In genomic region chr18:64886995-64887394, GRCh38 we compare ENCODE assay signal across 35 cellular contexts.
"Had no signal": no experiment of that assay in that cellular context is flagged by ENCODE, and none has a peak within 500 bp of the region (broad histone marks: within the 10 kb centered on the region; RNA-seq: fewer than 3 reads in every experiment).

No MANE protein-coding gene starts in this region.

- H3K4me2 ChIP-seq: KMS-11 had no signal

- H3K27ac ChIP-seq: KMS-11 had no signal

- H3K27me3 ChIP-seq: MG63 had no signal

- H3K9ac ChIP-seq: KMS-11 had no signal

- H3K9me3 ChIP-seq: MG63 had no signal

- H3K4me3 ChIP-seq: MG63 had no signal

- H3K36me3 ChIP-seq: MG63 had no signal

- DNase-seq: Karpas-422, Kasumi-1, MG63, MM.1S, MV-4-11, NCI-H1048, NCI-H1092, NCI-H1092 treated with DMSO at 0.1 percent for 48 hours, NCI-H1105, NCI-H1105 treated with DMSO at 0.1 percent for 48 hours, NCI-H1417, NCI-H1417 treated with DMSO at 0.1 percent for 48 hours, NCI-H1436, NCI-H1436 treated with DMSO at 0.1 percent for 48 hours, NCI-H146, NCI-H1694, NCI-H1694 treated with DMSO at 0.1 percent for 48 hours, NCI-H187, NCI-H187 treated with DMSO at 0.1 percent for 48 hours, NCI-H1930, NCI-H2029, NCI-H2029 treated with DMSO at 0.1 percent for 48 hours, NCI-H2081, NCI-H2081 treated with DMSO at 0.1 percent for 48 hours, NCI-H2107, NCI-H2171, NCI-H2171 treated with DMSO at 0.1 percent for 48 hours, NCI-H2227 treated with DMSO at 0.1 percent for 48 hours, NCI-H226, NCI-H345, NCI-H446, NCI-H446 treated with DMSO at 0.1 percent for 48 hours, NCI-H510A, NCI-H510A treated with DMSO at 0.1 percent for 48 hours had no signal
